ENCODE assay signal across 8 cellular contexts in genomic region chr1:2412395-2412772, GRCh38. TPM values are rescaled to one million over a fixed set of nuclear protein-coding genes. Genes with fewer than 3 reads are reported as not detected.
DNase-seq lines count a peak whose midpoint lies in the region; ATAC-seq, FAIRE-seq and TF ChIP-seq lines count a peak whose summit lies in the region.

Gene PEX10 (minus strand): TSS chr1:2412564. CDS start chr1:2412502, 62 bp downstream.

- DNase-seq in CD14-positive monocyte (ENCODE audit: low spot score), result peak; percentile 95
- DNase-seq in NCI-H82 (lab: John Stamatoyannopoulos, UW), result peak; percentile 98
- peak; percentile 99 for DNase-seq in activated CD4-positive, alpha-beta T cell treated with anti-CD3 and anti-CD28 coated beads, Interleukin-2, amount 50 U/mL, for 48 hours
- DNase-seq in dermis blood vessel endothelial cell, result peak; percentile 97
- peak; percentile 86 for DNase-seq in HepG2 (ENCODE audit: low spot score)
- DNase-seq in stimulated activated CD4-positive, alpha-beta T cell treated with anti-CD3 and anti-CD28 coated beads, Interleukin-2, amount 100 ng/mL, for 48 hours, result peak; percentile 98 to 100

- CTCF ChIA-PET in HepG2 (lab: Yijun Ruan, JAX; ENCODE audit: low intra/inter-chr PET ratio, low total read pairs), result no interaction called here

- H2AFZ ChIP-seq in HepG2 (ENCODE audit: low read length), result no peak within 1 kb of the TSS

- 0% methylated on average over 7 of the region's 55 CpGs for WGBS in HepG2 (ENCODE audit: low lambda C conversion rate)

- peaks cover 0 to 4% (median 0%) of the 10 kb centered on the region in 7 donors for H3K9me3 Mint-ChIP-seq in CD14-positive monocyte

- no peak for TF ChIP-seq POLR2A in HepG2 (IDR thresholded peaks at IDR 0.05; ENCODE audit: insufficient read depth in 1 of 2, low read depth in 2 of 2, low read length in 2 of 2)

- H3K36me3 ChIP-seq in HepG2 (replicated peaks in 1 of 2; ENCODE audit: control insufficient read depth in 1 of 2, insufficient read depth in 2 of 2, low read length in 2 of 2), result peaks cover 16 to 26% of the 10 kb centered on the region in 2 experiments; a peak in 4 of 5 replicates

- intact Hi-C loops in CD14-positive monocyte (cut with micrococcal nuclease) (loop anchor here (1.0 to 10.0 kb wide), 9 partner anchors 21 to 490 kb away; partner anchors contain the start of genes PANK4 (in 2 of the 2), MORN1 (in 1 of the 2), PRXL2B (in 1 of the 2) and RER1 (in 1 of the 2)), HepG2 (cut with micrococcal nuclease; ENCODE audit: unreplicated experiment) (loop anchor here (2.0 kb wide), 1 partner anchor 230 kb away; no protein-coding TSS in a partner anchor)

- TF ChIP-seq EP300 in HepG2 (IDR thresholded peaks at IDR 0.05; ENCODE audit: low read depth in 2 of 2, low read length in 2 of 2) (0 out of 4 replicates have a peak, but pooled peaks of 1 of the 2 experiments have one; percentile 11), HepG2 (CRISPR knock-in tag; IDR thresholded peaks at IDR 0.05; ENCODE audit: borderline replicate concordance) (no peak)

- no peak for TF ChIP-seq RAD21 in HepG2 (CRISPR knock-in tag; IDR thresholded peaks at IDR 0.05)

- FAIRE-seq in HepG2 (lab: Jason Lieb, UNC), result peak; percentile 42

- peaks cover 3 to 22% of the 10 kb centered on the region in 2 experiments; a peak in 4 of 5 replicates for H3K27me3 ChIP-seq in HepG2 (ENCODE audit: control insufficient read depth in 1 of 2, insufficient read depth in 2 of 2, low read length in 2 of 2)

- peak within 1 kb of the TSS; percentile 100 for H3K27ac ChIP-seq in HepG2 (ENCODE audit: extremely low read length, insufficient read depth, low read length)

- H3K4me2 ChIP-seq in HepG2 (ENCODE audit: low read depth, low read length), result peak within 1 kb of the TSS; percentile 94

- ATAC-seq in GM19397 (IDR thresholded peaks at IDR 0.05; ENCODE audit: unreplicated experiment) (peak; percentile 79), HG03565 (IDR thresholded peaks at IDR 0.05; ENCODE audit: unreplicated experiment) (peak; percentile 74), HepG2 (peak; percentile 67)

- H3K79me2 ChIP-seq in HepG2 (ENCODE audit: insufficient read depth, low read length), result peaks cover 17% of the 10 kb centered on the region

- peaks cover 34% of the 10 kb centered on the region for H3K4me1 ChIP-seq in HepG2 (ENCODE audit: insufficient read depth, low read length)

- H3K4me1 Mint-ChIP-seq in CD14-positive monocyte, result peaks cover 19% of the 10 kb centered on the region

- H3K36me3 Mint-ChIP-seq in CD14-positive monocyte, result peaks cover 7 to 16% of the 10 kb centered on the region in 2 donors

- TF ChIP-seq CTCF in CD14-positive monocyte (IDR thresholded peaks at IDR 0.05), result no peak
- no peak for TF ChIP-seq CTCF in HepG2 (CRISPR knock-in tag; IDR thresholded peaks at IDR 0.05)

- BruUV-seq in HepG2 (replicated peaks; lab: Mats Ljungman, UMichigan), result no TSS peak

- H3K27ac Mint-ChIP-seq in CD14-positive monocyte, result peak within 1 kb of the TSS; percentile 50 to 86 (median 77)

- peak within 1 kb of the TSS; percentile 79 to 98 (median 94) for H3K4me3 ChIP-seq in HepG2 (replicated peaks in 1 of 3; ENCODE audit: insufficient read depth in 1 of 3, low read depth in 2 of 3, low read length in 3 of 3)

- no peaks in the 10 kb centered on the region for H4K20me1 ChIP-seq in HepG2 (ENCODE audit: insufficient read depth, low read length)

- H3K4me3 Mint-ChIP-seq in CD14-positive monocyte, result peak within 1 kb of the TSS; percentile 76 to 81

- H3K27me3 Mint-ChIP-seq in CD14-positive monocyte (ENCODE audit: low read depth in 3 of 3), result peaks cover 28 to 34% (median 28%) of the 10 kb centered on the region in 3 donors

- POLR2A ChIA-PET in HepG2 (lab: Yijun Ruan, JAX), result interaction anchor here (0.6 to 2.4 kb wide), 16 partner anchors 19 to 1059 kb away, joined by 3 to 29 read pairs (median 4); partner anchors contain the start of genes FAAP20, MORN1, PANK4 and PRXL2B

- peak within 1 kb of the TSS; percentile 100 for H3K9ac ChIP-seq in HepG2 (ENCODE audit: insufficient read depth, low read depth, low read length)

- in situ Hi-C loops in HepG2 (cut with HindIII; ENCODE audit: extremely low pct_ligation_motif_present, low pct_unique_long_range_greater_than_20kb), result loop anchor here (5.0 kb wide), 1 partner anchor 135 kb away; no protein-coding TSS in a partner anchor

- no peaks in the 10 kb centered on the region for H3K9me3 ChIP-seq in HepG2 (ENCODE audit: low read length)

TF ChIP-seq in HepG2, 621 proteins besides CTCF, POLR2A, EP300 and RAD21 (continues in another document):
- peak; percentile 78; the same call in 1 of the 2 replicates for TF ChIP-seq SIN3A (IDR thresholded peaks at IDR 0.05; ENCODE audit: borderline replicate concordance, low read depth, low read length)
- TF ChIP-seq ZFX (CRISPR knock-in tag; IDR thresholded peaks at IDR 0.05; ENCODE audit: low read depth), result peak; percentile 69; the same call in 1 of the 2 replicates
- TF ChIP-seq PAX8 (CRISPR knock-in tag; IDR thresholded peaks at IDR 0.05; ENCODE audit: borderline replicate concordance), result 0 out of 2 replicates have a peak, but pooled peaks have one; percentile 3
- peak; percentile 98 for TF ChIP-seq GMEB1 (CRISPR knock-in tag; IDR thresholded peaks at IDR 0.05; ENCODE audit: borderline replicate concordance)
- peak; percentile 2 for TF ChIP-seq IKZF4 (CRISPR knock-in tag; IDR thresholded peaks at IDR 0.05; ENCODE audit: borderline replicate concordance, low read depth, not compliant biosample characterization)

RNA-seq across cellular contexts. Expression of gene PEX10, which starts in this region (rescaled TPM):
- polyA plus RNA-seq in CD14-positive monocyte, result 10 to 100 TPM in 1 of 2 donors, 1 to 10 TPM in 1; 8.2 to 10.5 TPM
- total RNA-seq in dermis blood vessel endothelial cell, result 33.4 and 44.9 TPM in 2 replicates
- total RNA-seq in HepG2 (2016; rRNA removed; fragmentation: Illumina TruSeq; extraction: Trizol), result 38.3 and 39.6 TPM in 2 replicates
- total RNA-seq in HepG2 (2016; cell fraction: cytosol; rRNA removed; fragmentation: Illumina TruSeq; extraction: Trizol; ENCODE audit: low read depth), result 20.2 and 25.8 TPM in 2 replicates
- total RNA-seq in HepG2 (2016; cell fraction: insoluble cytoplasmic fraction; rRNA removed; fragmentation: Illumina TruSeq; extraction: Trizol), result 37.8 and 38.9 TPM in 2 replicates
- 53.4 and 59.7 TPM in 2 replicates for total RNA-seq in HepG2 (2016; cell fraction: membrane; rRNA removed; fragmentation: Illumina TruSeq; extraction: Trizol)
- total RNA-seq in HepG2 (2016; cell fraction: nucleus; rRNA removed; fragmentation: Illumina TruSeq; extraction: Trizol), result 27.1 and 27.5 TPM in 2 replicates
- polyA plus RNA-seq in HepG2 (2011; rRNA removed), result 16.1 and 21.0 TPM in 2 replicates
- polyA plus RNA-seq in HepG2 (2011; cell fraction: cytosol; rRNA removed), result 16.3 and 20.9 TPM in 2 replicates
- 49.0 and 57.5 TPM in 2 replicates for polyA plus RNA-seq in HepG2 (2011; cell fraction: nucleus; rRNA removed)
- polyA plus RNA-seq in HepG2 (2012), result 13.3 and 14.5 TPM in 2 replicates
- polyA plus RNA-seq in HepG2 (2016; cell fraction: cytosol; fragmentation: Illumina TruSeq; extraction: Trizol; ENCODE audit: low read depth), result 27.1 and 37.0 TPM in 2 replicates
- 36.5 and 40.8 TPM in 2 replicates for polyA plus RNA-seq in HepG2 (2016; cell fraction: insoluble cytoplasmic fraction; fragmentation: Illumina TruSeq; extraction: Trizol; ENCODE audit: low read depth)
- 47.4 and 49.9 TPM in 2 replicates for polyA plus RNA-seq in HepG2 (2016; cell fraction: membrane; fragmentation: Illumina TruSeq; extraction: Trizol; ENCODE audit: low read depth)
- polyA plus RNA-seq in HepG2 (2016; cell fraction: nucleus; fragmentation: Illumina TruSeq; extraction: Trizol; ENCODE audit: insufficient read depth, low read depth), result 44.7 and 46.3 TPM in 2 replicates
- polyA minus RNA-seq in HepG2 (2011; rRNA and poly(A)+ RNA removed; ENCODE audit: low replicate concordance), result 15.3 and 46.5 TPM in 2 replicates
- polyA minus RNA-seq in HepG2 (2011; cell fraction: cytosol; rRNA and poly(A)+ RNA removed), result 9.7 and 12.0 TPM in 2 replicates
- 18.4 and 20.1 TPM in 2 replicates for polyA minus RNA-seq in HepG2 (2011; cell fraction: nucleus; rRNA and poly(A)+ RNA removed)

Comparison
In these comparisons a context has a peak if more than half of its experiments do, and no peak if none do; other contexts are left out.
1. Peak in every context shown above with its lines: DNase-seq, ATAC-seq, H3K4me3 ChIP-seq and H3K27ac ChIP-seq.